In genomic region chr19:50548191-50549058, GRCh38 we compare ENCODE assay signal across 1 cellular context.
TF ChIP-seq lines count a peak whose summit lies in the region.

No MANE protein-coding gene starts in this region.

TF ChIP-seq in HEK293, 187 proteins besides CTCF, POLR2A, EP300 and RAD21 (continued from another document):
- TF ChIP-seq ZNF518A (tag by site-specific recombination; conservative IDR thresholded peaks at IDR 0.05; ENCODE audit: low read depth) (no peak), ZNF529 (tag by site-specific recombination; IDR thresholded peaks at IDR 0.05; ENCODE audit: insufficient replicate concordance) (no peak), SCRT2 (tag by site-specific recombination; IDR thresholded peaks at IDR 0.05) (peak; percentile 17; the same call in 1 of the 2 replicates)
TF ChIP-seq in HEK293: peak in this region for 1.
